8 cellular contexts compared by ENCODE assay signal in genomic region chr5:154038604-154039457, GRCh38. TPM values are rescaled to one million over a fixed set of nuclear protein-coding genes. Genes with fewer than 3 reads are reported as not detected.
A peak's percentile ranks its signal among the peaks of the same experiment; 100 is the strongest.
DNase-seq lines count a peak whose midpoint lies in the region; ATAC-seq and TF ChIP-seq lines count a peak whose summit lies in the region.

Gene FAM114A2 (minus strand): TSS chr5:154038910. CDS start chr5:154034953, 3,957 bp downstream.
Gene MFAP3 (plus strand): TSS chr5:154038967. CDS start chr5:154049723, 10,756 bp downstream.

- H3K36me3 Mint-ChIP-seq in T-helper 17 cell (ENCODE audit: low read depth): peaks cover 9% of the 10 kb centered on the region

- TF ChIP-seq POLR2A in prostate gland (IDR thresholded peaks at IDR 0.05): peak; percentile 65

- intact Hi-C loops in left ventricle myocardium superior (cut with micrococcal nuclease): no loop called here
- intact Hi-C loops in prostate gland (cut with DNase I): no loop called here

- peak; percentile 85 for ATAC-seq in GM18499 (IDR thresholded peaks at IDR 0.05; ENCODE audit: insufficient read depth, unreplicated experiment)
- peak; percentile 98 for ATAC-seq in HG02885 (IDR thresholded peaks at IDR 0.05; ENCODE audit: poor library complexity, unreplicated experiment)
- peak; percentile 98 for ATAC-seq in T-helper 17 cell
- peak; percentile 99 for ATAC-seq in left ventricle myocardium superior

- WGBS in prostate gland: under 1% methylated on average over 60 of the region's 60 CpGs

- peak within 1 kb of the TSS; percentile 78 to 80 for H3K27ac ChIP-seq in prostate gland

- H3K9me3 ChIP-seq in T-helper 17 cell (ENCODE audit: control insufficient read depth, low read length, poor library complexity, severe bottlenecking) (no peaks in the 10 kb centered on the region), prostate gland (no peaks in the 10 kb centered on the region)

- peak within 1 kb of the TSS; percentile 97 for H3K4me3 Mint-ChIP-seq in T-helper 17 cell

- H3K27me3 Mint-ChIP-seq in T-helper 17 cell: no peaks in the 10 kb centered on the region

- DNase-seq in NCI-H187 (lab: John Stamatoyannopoulos, UW) (peak; percentile 58 to 79), T-helper 17 cell (peak; percentile 75 to 80 (median 78)), amygdala (lab: John Stamatoyannopoulos, UW) (peak in 55 of 56 donors; percentile 15 to 88 (median 71)), left ventricle myocardium superior (peak; percentile 92), prostate gland (ENCODE audit: low spot score) (peak; percentile 86), ureter (ENCODE audit: low spot score) (peak; percentile 93)

- H3K27ac Mint-ChIP-seq in T-helper 17 cell: peak within 1 kb of the TSS; percentile 99

- H3K36me3 ChIP-seq in prostate gland: no peaks in the 10 kb centered on the region

- H3K4me1 ChIP-seq in prostate gland (replicated peaks): peaks cover 6% of the 10 kb centered on the region

- no peaks in the 10 kb centered on the region for H3K27me3 ChIP-seq in prostate gland (replicated peaks; ENCODE audit: insufficient read depth)

- peak within 1 kb of the TSS; percentile 70 to 74 for H3K4me3 ChIP-seq in prostate gland

- H3K4me1 Mint-ChIP-seq in T-helper 17 cell: peaks cover 46% of the 10 kb centered on the region

- TF ChIP-seq CTCF in prostate gland (IDR thresholded peaks at IDR 0.05): peak in 1 of 4 experiments; percentile 10

RNA-seq across cellular contexts. Expression of gene FAM114A2, which starts in this region (rescaled TPM):
- 10 to 100 TPM; 21.9 to 25.8 TPM for total RNA-seq in T-helper 17 cell
- 36.3 TPM for total RNA-seq in left ventricle myocardium superior
- total RNA-seq in prostate gland: 10 to 100 TPM; 13.8 to 24.2 TPM
- 40.8 TPM for total RNA-seq in ureter

RNA-seq across cellular contexts. Expression of gene MFAP3, which starts in this region (rescaled TPM):
- total RNA-seq in T-helper 17 cell: 10 to 100 TPM; 18.0 to 19.3 TPM
- 26.7 TPM for total RNA-seq in left ventricle myocardium superior
- 10 to 100 TPM; 30.6 to 35.8 TPM for total RNA-seq in prostate gland
- total RNA-seq in ureter: 39.6 TPM

Comparison
In these comparisons a context has a peak if more than half of its experiments do, and no peak if none do; other contexts are left out.
1. Peak in every context shown above with its lines: DNase-seq, ATAC-seq, H3K4me3 ChIP-seq and H3K27ac ChIP-seq.